Comparison of ENCODE assay signal across 13 cellular contexts in genomic region chr4:98602270-98602669, GRCh38. TPM values are rescaled to one million over a fixed set of nuclear protein-coding genes. Genes with fewer than 3 reads are reported as not detected.
A peak's percentile ranks its signal among the peaks of the same experiment; 100 is the strongest.
DNase-seq lines count a peak whose midpoint lies in the region; ATAC-seq and TF ChIP-seq lines count a peak whose summit lies in the region.
"Had no signal": no experiment of that assay in that cellular context is flagged by ENCODE, and none has a peak within 500 bp of the region (broad histone marks: within the 10 kb centered on the region; RNA-seq: fewer than 3 reads in every experiment).

No MANE protein-coding gene starts in this region.

- CTCF ChIA-PET in CD4-positive, alpha-beta T cell (lab: Charles Lee): interaction anchor here (1.1 kb wide), 1 partner anchor 58 kb away, joined by 3 read pairs; no protein-coding TSS in a partner anchor
- CTCF ChIA-PET in A673 (lab: Charles Lee): no interaction called here

- no peak for ATAC-seq in CD4-positive, alpha-beta T cell (ENCODE audit: poor library complexity)
- ATAC-seq in GM18868 (IDR thresholded peaks at IDR 0.05; ENCODE audit: unreplicated experiment) (peak; percentile 51), HG03378 (IDR thresholded peaks at IDR 0.05; ENCODE audit: unreplicated experiment) (peak; percentile 56), GM21367 (IDR thresholded peaks at IDR 0.05; ENCODE audit: unreplicated experiment) (no peak)
- ATAC-seq in activated naive CD8-positive, alpha-beta T cell treated with anti-CD3 and anti-CD28 coated beads, Interleukin-2, amount 50 U/mL, for 24 hours: peak; percentile 76
- ATAC-seq: psoas muscle had no signal

- no peaks in the 10 kb centered on the region for H3K27me3 Mint-ChIP-seq in CD4-positive, alpha-beta T cell
- H3K27me3 Mint-ChIP-seq in activated naive CD8-positive, alpha-beta T cell treated with anti-CD3 and anti-CD28 coated beads, Interleukin-2, amount 50 U/mL, for 24 hours: no peaks in the 10 kb centered on the region

- no peak overlapping the region for H3K4me3 ChIP-seq in A673 (ENCODE audit: low read depth, low read length, poor library complexity, severe bottlenecking)
- H3K4me3 ChIP-seq: psoas muscle had no signal

- peaks cover 4% of the 10 kb centered on the region for H3K9me3 Mint-ChIP-seq in CD4-positive, alpha-beta T cell
- peaks cover 21% of the 10 kb centered on the region for H3K9me3 Mint-ChIP-seq in activated naive CD8-positive, alpha-beta T cell treated with anti-CD3 and anti-CD28 coated beads, Interleukin-2, amount 50 U/mL, for 24 hours

- no peaks in the 10 kb centered on the region for H3K27me3 ChIP-seq in CD4-positive, alpha-beta T cell (ENCODE audit: control insufficient read depth, insufficient read depth, low read length)
- H3K27me3 ChIP-seq in A673 (replicated peaks; ENCODE audit: insufficient read depth, low read depth, low read length, poor library complexity): no peaks in the 10 kb centered on the region

- H3K36me3 Mint-ChIP-seq in CD4-positive, alpha-beta T cell (ENCODE audit: low read depth): peaks cover 24% of the 10 kb centered on the region
- H3K36me3 Mint-ChIP-seq in activated naive CD8-positive, alpha-beta T cell treated with anti-CD3 and anti-CD28 coated beads, Interleukin-2, amount 50 U/mL, for 24 hours (ENCODE audit: low read depth): peaks cover 33% of the 10 kb centered on the region

- intact Hi-C loops in CD4-positive, alpha-beta T cell (cut with DNase I, micrococcal nuclease): loop anchor here in 1 of 2 experiments (5.0 kb wide), 1 partner anchor 55 kb away; the partner anchor contains the start of gene TSPAN5
- intact Hi-C loops in A673 (cut with micrococcal nuclease; ENCODE audit: unreplicated experiment): no loop called here

- H3K36me3 ChIP-seq in A673 (ENCODE audit: insufficient read depth, low read length, poor library complexity, severe bottlenecking): no peaks in the 10 kb centered on the region

- no peak overlapping the region for H3K27ac ChIP-seq in CD4-positive, alpha-beta T cell (ENCODE audit: low read depth, low read length)
- no peak overlapping the region for H3K27ac ChIP-seq in A673 (ENCODE audit: low read depth, low read length, poor library complexity, severe bottlenecking)
- H3K27ac ChIP-seq: psoas muscle had no signal

- H3K4me1 Mint-ChIP-seq in CD4-positive, alpha-beta T cell (ENCODE audit: low read depth): peaks cover 59% of the 10 kb centered on the region
- peaks cover 43% of the 10 kb centered on the region for H3K4me1 Mint-ChIP-seq in activated naive CD8-positive, alpha-beta T cell treated with anti-CD3 and anti-CD28 coated beads, Interleukin-2, amount 50 U/mL, for 24 hours

- POLR2A ChIA-PET in CD4-positive, alpha-beta T cell (lab: Charles Lee): no interaction called here
- POLR2A ChIA-PET in A673 (lab: Charles Lee; ENCODE audit: low non-redundant PET): no interaction called here

- no peak for TF ChIP-seq CTCF in CD4-positive, alpha-beta T cell (IDR thresholded peaks at IDR 0.05)
- TF ChIP-seq CTCF in A673 (conservative IDR thresholded peaks at IDR 0.05; ENCODE audit: low read depth, low read length): no peak

- H3K9me3 ChIP-seq in CD4-positive, alpha-beta T cell (ENCODE audit: control insufficient read depth, low read length): no peaks in the 10 kb centered on the region
- peaks cover 12% of the 10 kb centered on the region for H3K9me3 ChIP-seq in A673 (ENCODE audit: low read depth, low read length, poor library complexity, severe bottlenecking)

- DNase-seq in CD4-positive, alpha-beta T cell: no peak
- DNase-seq in activated naive CD8-positive, alpha-beta T cell treated with anti-CD3 and anti-CD28 coated beads, Interleukin-2, amount 50 U/mL, for 24 hours: no peak
- DNase-seq in NCI-H2196 (lab: John Stamatoyannopoulos, UW; ENCODE audit: unreplicated experiment) (no peak), C1 segment of cervical spinal cord (lab: John Stamatoyannopoulos, UW) (no peak), A673 (ENCODE audit: low spot score) (no peak)
- DNase-seq: DMS79, foreskin melanocyte, NCI-H187, psoas muscle, T1000 had no signal

- H3K27ac Mint-ChIP-seq in CD4-positive, alpha-beta T cell: peak overlapping the region; percentile 34
- peak overlapping the region; percentile 91 for H3K27ac Mint-ChIP-seq in activated naive CD8-positive, alpha-beta T cell treated with anti-CD3 and anti-CD28 coated beads, Interleukin-2, amount 50 U/mL, for 24 hours

- H3K4me1 ChIP-seq in A673 (ENCODE audit: insufficient read depth, low read length, poor library complexity, severe bottlenecking): no peaks in the 10 kb centered on the region
- H3K4me1 ChIP-seq: psoas muscle had no signal

- BruUV-seq in A673 (replicated peaks; lab: Mats Ljungman, UMichigan): no TSS peak

- H3K4me3 Mint-ChIP-seq in CD4-positive, alpha-beta T cell: peak overlapping the region; percentile 45
- H3K4me3 Mint-ChIP-seq in activated naive CD8-positive, alpha-beta T cell treated with anti-CD3 and anti-CD28 coated beads, Interleukin-2, amount 50 U/mL, for 24 hours: peak overlapping the region; percentile 53

RNA-seq across cellular contexts. Expression of gene TSPAN5, which starts 56.1 kb away (rescaled TPM):
- total RNA-seq in CD4-positive, alpha-beta T cell: 1 to 10 TPM; 1.8 to 2.8 TPM
- total RNA-seq in A673 (2021): 15.2 and 16.9 TPM in 2 replicates

Comparison
In these comparisons a context has a peak if more than half of its experiments do, and no peak if none do; other contexts are left out.
1. ATAC-seq: peak in GM18868 (single experiment), HG03378 (single experiment) and activated naive CD8-positive, alpha-beta T cell treated with anti-CD3 and anti-CD28 coated beads, Interleukin-2, amount 50 U/mL, for 24 hours (single experiment); none in CD4-positive, alpha-beta T cell (single experiment) and GM21367 (single experiment).